In genomic region chr22:39021552-39022250, GRCh38 we compare ENCODE assay signal across 7 cellular contexts. TPM values are rescaled to one million over a fixed set of nuclear protein-coding genes. Genes with fewer than 3 reads are reported as not detected.
DNase-seq lines count a peak whose midpoint lies in the region; ATAC-seq, FAIRE-seq and TF ChIP-seq lines count a peak whose summit lies in the region.

No MANE protein-coding gene starts in this region.

- H4K5ac ChIP-seq in H9 (ENCODE audit: insufficient read length, low read depth, low read length) = no peak overlapping the region

- TF ChIP-seq CTCF in H9 (conservative IDR thresholded peaks at IDR 0.05) (no peak), HepG2 (CRISPR knock-in tag; IDR thresholded peaks at IDR 0.05) (no peak), suprapubic skin (IDR thresholded peaks at IDR 0.05) (no peak)

- no peak overlapping the region for H2AK5ac ChIP-seq in H9 (ENCODE audit: insufficient read length, low read length)

- H3K27ac Mint-ChIP-seq in H9 = peak overlapping the region; percentile 93 to 96 (median 93)
- peak overlapping the region; percentile 94 for H3K27ac Mint-ChIP-seq in activated naive CD8-positive, alpha-beta T cell

- ATAC-seq in HepG2 (no peak), GM21367 (IDR thresholded peaks at IDR 0.05; ENCODE audit: unreplicated experiment) (no peak), GM19023 (IDR thresholded peaks at IDR 0.05; ENCODE audit: unreplicated experiment) (no peak), HG03378 (IDR thresholded peaks at IDR 0.05; ENCODE audit: unreplicated experiment) (no peak)

- POLR2A ChIA-PET in HepG2 (lab: Yijun Ruan, JAX) = interaction anchor here (0.6 to 0.9 kb wide), 2 partner anchors 19 to 1066 kb away, joined by 3 to 4 read pairs; no protein-coding TSS in a partner anchor

- no peak overlapping the region for H4K8ac ChIP-seq in H9 (replicated peaks; ENCODE audit: insufficient read length, low read depth, low read length)

- intact Hi-C loops in HepG2 (cut with micrococcal nuclease; ENCODE audit: unreplicated experiment) = no loop called here

- no peaks in the 10 kb centered on the region for H3K27me3 Mint-ChIP-seq in H9 (ENCODE audit: low read depth)
- H3K27me3 Mint-ChIP-seq in activated naive CD8-positive, alpha-beta T cell = no peaks in the 10 kb centered on the region

- H3K27ac ChIP-seq in H9 (ENCODE audit: insufficient read length, low read depth, low read length) (no peak overlapping the region), HepG2 (ENCODE audit: extremely low read length, insufficient read depth, low read length) (no peak overlapping the region), suprapubic skin (peak overlapping the region; percentile 72)

- no peak overlapping the region for H3T11ph ChIP-seq in H9 (ENCODE audit: low read length)

- no peak for FAIRE-seq in HepG2 (lab: Jason Lieb, UNC)

- H3K4me1 Mint-ChIP-seq in H9 = peaks cover 43 to 68% of the 10 kb centered on the region in 2 experiments
- H3K4me1 Mint-ChIP-seq in activated naive CD8-positive, alpha-beta T cell (ENCODE audit: low read depth) = peaks cover 54% of the 10 kb centered on the region

- peak overlapping the region in 1 of 3 experiments; percentile 23; a peak in 2 of 6 replicates for H3K4me3 ChIP-seq in HepG2 (replicated peaks in 1 of 3; ENCODE audit: insufficient read depth in 1 of 3, low read depth in 2 of 3, low read length in 3 of 3)
- H3K4me3 ChIP-seq in suprapubic skin = peak overlapping the region; percentile 47

- H2BK12ac ChIP-seq in H9 (ENCODE audit: insufficient read length, low read depth, low read length) = no peak overlapping the region

- H2BK20ac ChIP-seq in H9 (ENCODE audit: low read depth, low read length, poor library complexity, severe bottlenecking) = no peak overlapping the region

- no peak overlapping the region for H3K4me2 ChIP-seq in H9 (ENCODE audit: insufficient read depth, insufficient read length, low read length)
- peak overlapping the region; percentile 45; the same call in 1 of the 2 replicates for H3K4me2 ChIP-seq in HepG2 (ENCODE audit: low read depth, low read length)

- no peak overlapping the region for H3K23ac ChIP-seq in H9 (ENCODE audit: insufficient read length, low read depth, low read length)

- H3K36me3 ChIP-seq in HepG2 (replicated peaks in 1 of 2; ENCODE audit: control insufficient read depth in 1 of 2, insufficient read depth in 2 of 2, low read length in 2 of 2) (no peaks in the 10 kb centered on the region), suprapubic skin (peaks cover 10% of the 10 kb centered on the region)

- DNase-seq in H9 (no peak), HepG2 (ENCODE audit: low spot score) (no peak), suprapubic skin (ENCODE audit: low spot score in 2 of 2) (no peak)

- H3K9me3 ChIP-seq in H9 (ENCODE audit: control insufficient read depth, low read depth, low read length) (no peaks in the 10 kb centered on the region), HepG2 (ENCODE audit: low read length) (no peaks in the 10 kb centered on the region), suprapubic skin (no peaks in the 10 kb centered on the region)

- WGBS in H9 (ENCODE audit: extremely low coverage, insufficient read length, low lambda C conversion rate) = no CpG with 5 or more reads among the region's 9 CpGs
- 91% methylated on average over 9 of the region's 9 CpGs for WGBS in HepG2 (ENCODE audit: low lambda C conversion rate)
- WGBS in suprapubic skin = 62% methylated on average over 9 of the region's 9 CpGs

- TF ChIP-seq EP300 in HepG2 (IDR thresholded peaks at IDR 0.05; ENCODE audit: low read depth in 2 of 2, low read length in 2 of 2) (no peak), HepG2 (CRISPR knock-in tag; IDR thresholded peaks at IDR 0.05; ENCODE audit: borderline replicate concordance) (no peak), suprapubic skin (IDR thresholded peaks at IDR 0.05) (no peak)

- H3K14ac ChIP-seq in H9 (ENCODE audit: insufficient read depth, low read length) = no peak overlapping the region

- no peak overlapping the region for H2BK120ac ChIP-seq in H9 (ENCODE audit: low read depth, low read length, poor library complexity, severe bottlenecking)

- peaks cover 7% of the 10 kb centered on the region for H3K23me2 ChIP-seq in H9 (ENCODE audit: insufficient read length, low read depth, low read length, poor library complexity, severe bottlenecking)

- H4K20me1 ChIP-seq in H9 (ENCODE audit: control insufficient read depth, insufficient read depth, insufficient read length) (no peaks in the 10 kb centered on the region), HepG2 (ENCODE audit: insufficient read depth, low read length) (no peaks in the 10 kb centered on the region)

- TF ChIP-seq RAD21 in HepG2 (CRISPR knock-in tag; IDR thresholded peaks at IDR 0.05) = no peak

- no peaks in the 10 kb centered on the region for H3K79me1 ChIP-seq in H9 (ENCODE audit: insufficient read depth, low read depth, low read length, poor library complexity, severe bottlenecking)

- TF ChIP-seq POLR2A in HepG2 (IDR thresholded peaks at IDR 0.05; ENCODE audit: insufficient read depth in 1 of 2, low read depth in 2 of 2, low read length in 2 of 2) (no peak), suprapubic skin (IDR thresholded peaks at IDR 0.05) (no peak)

- no peak overlapping the region for H4K91ac ChIP-seq in H9 (ENCODE audit: insufficient read length, low read depth, low read length)

- peaks cover 3% of the 10 kb centered on the region; the same call in 1 of the 2 replicates for H3K79me2 ChIP-seq in H9 (ENCODE audit: insufficient read depth, low read length)
- no peaks in the 10 kb centered on the region for H3K79me2 ChIP-seq in HepG2 (ENCODE audit: insufficient read depth, low read length)

- no peaks in the 10 kb centered on the region for H3K9me3 Mint-ChIP-seq in H9
- H3K9me3 Mint-ChIP-seq in activated naive CD8-positive, alpha-beta T cell (ENCODE audit: low read depth) = no peaks in the 10 kb centered on the region

- H3K4me1 ChIP-seq in H9 (ENCODE audit: insufficient read depth, low read length) = peaks cover 4% of the 10 kb centered on the region
- H3K4me1 ChIP-seq in HepG2 (ENCODE audit: insufficient read depth, low read length) = peaks cover 27% of the 10 kb centered on the region
- peaks cover 20% of the 10 kb centered on the region for H3K4me1 ChIP-seq in suprapubic skin

- CTCF ChIA-PET in HepG2 (lab: Yijun Ruan, JAX; ENCODE audit: low intra/inter-chr PET ratio, low total read pairs) = no interaction called here

- no peak overlapping the region for H3K56ac ChIP-seq in H9 (ENCODE audit: insufficient read length, low read depth, low read length)

- in situ Hi-C loops in HepG2 (cut with HindIII; ENCODE audit: extremely low pct_ligation_motif_present, low pct_unique_long_range_greater_than_20kb) = no loop called here

- H2BK5ac ChIP-seq in H9 (ENCODE audit: insufficient read length, low read length) = no peak overlapping the region

- H3K4me3 Mint-ChIP-seq in H9 = peak overlapping the region; percentile 34 to 40; a peak in 4 of 5 replicates
- H3K4me3 Mint-ChIP-seq in activated naive CD8-positive, alpha-beta T cell = peak overlapping the region; percentile 92

- H3K27me3 ChIP-seq in H9 (ENCODE audit: insufficient read depth, low read length) (no peaks in the 10 kb centered on the region), HepG2 (ENCODE audit: control insufficient read depth in 1 of 2, insufficient read depth in 2 of 2, low read length in 2 of 2) (no peaks in the 10 kb centered on the region), suprapubic skin (no peaks in the 10 kb centered on the region)

- no peak overlapping the region for H2BK15ac ChIP-seq in H9 (ENCODE audit: low read depth, low read length)

- no TSS peak for BruUV-seq in HepG2 (replicated peaks; lab: Mats Ljungman, UMichigan)

- H3K9ac ChIP-seq in H9 (ENCODE audit: extremely low read depth, insufficient read length, low read length) = no peak overlapping the region
- H3K9ac ChIP-seq in HepG2 (ENCODE audit: insufficient read depth, low read depth, low read length) = 0 out of 2 replicates have a peak overlapping the region, but pooled peaks have one; percentile 8

- H3K36me3 Mint-ChIP-seq in H9 (ENCODE audit: insufficient read depth in 1 of 3, low read depth in 3 of 3) = peaks cover 10 to 40% (median 25%) of the 10 kb centered on the region in 3 experiments; a peak in 6 of 7 replicates
- peaks cover 3% of the 10 kb centered on the region for H3K36me3 Mint-ChIP-seq in activated naive CD8-positive, alpha-beta T cell

- H2AFZ ChIP-seq in H9 (ENCODE audit: low read length) (no peak overlapping the region), HepG2 (ENCODE audit: low read length) (no peak overlapping the region)

- H3K18ac ChIP-seq in H9 (ENCODE audit: insufficient read length, low read depth, low read length) = no peak overlapping the region

- H3K4ac ChIP-seq in H9 (ENCODE audit: low read depth, low read length) = no peak overlapping the region

RNA-seq across cellular contexts. Expression of gene APOBEC3D, which starts 0.8 kb away (rescaled TPM):
- 8.6 and 9.4 TPM in 2 replicates for total RNA-seq in H9 (2021)
- 0.21 and 0.24 TPM in 2 replicates for total RNA-seq in HepG2 (2016; rRNA removed; fragmentation: Illumina TruSeq; extraction: Trizol)
- total RNA-seq in HepG2 (2016; cell fraction: cytosol; rRNA removed; fragmentation: Illumina TruSeq; extraction: Trizol; ENCODE audit: low read depth) = 0.26 TPM in 1 of 2 replicates, not detected in the other
- total RNA-seq in HepG2 (2016; cell fraction: insoluble cytoplasmic fraction; rRNA removed; fragmentation: Illumina TruSeq; extraction: Trizol) = 0.22 and 0.54 TPM in 2 replicates
- 0.25 and 0.28 TPM in 2 replicates for total RNA-seq in HepG2 (2016; cell fraction: membrane; rRNA removed; fragmentation: Illumina TruSeq; extraction: Trizol)
- 0.22 and 0.25 TPM in 2 replicates for total RNA-seq in HepG2 (2016; cell fraction: nucleus; rRNA removed; fragmentation: Illumina TruSeq; extraction: Trizol)
- polyA plus RNA-seq in HepG2 (2011; rRNA removed) = 0.61 and 1.0 TPM in 2 replicates
- 0.47 and 1.0 TPM in 2 replicates for polyA plus RNA-seq in HepG2 (2011; cell fraction: cytosol; rRNA removed)
- polyA plus RNA-seq in HepG2 (2011; cell fraction: nucleus; rRNA removed) = 1.8 and 2.7 TPM in 2 replicates
- 0.52 and 1.0 TPM in 2 replicates for polyA plus RNA-seq in HepG2 (2012)
- polyA plus RNA-seq in HepG2 (2016; cell fraction: cytosol; fragmentation: Illumina TruSeq; extraction: Trizol; ENCODE audit: low read depth) = not detected in 2 replicates
- 0.23 TPM in 1 of 2 replicates, not detected in the other for polyA plus RNA-seq in HepG2 (2016; cell fraction: insoluble cytoplasmic fraction; fragmentation: Illumina TruSeq; extraction: Trizol; ENCODE audit: low read depth)
- not detected in 2 replicates for polyA plus RNA-seq in HepG2 (2016; cell fraction: membrane; fragmentation: Illumina TruSeq; extraction: Trizol; ENCODE audit: low read depth)
- polyA plus RNA-seq in HepG2 (2016; cell fraction: nucleus; fragmentation: Illumina TruSeq; extraction: Trizol; ENCODE audit: insufficient read depth, low read depth) = 0.73 and 2.3 TPM in 2 replicates
- polyA minus RNA-seq in HepG2 (2011; rRNA and poly(A)+ RNA removed; ENCODE audit: low replicate concordance) = 0.16 and 0.66 TPM in 2 replicates
- 0.97 and 1.5 TPM in 2 replicates for polyA minus RNA-seq in HepG2 (2011; cell fraction: cytosol; rRNA and poly(A)+ RNA removed)
- 0.64 and 1.4 TPM in 2 replicates for polyA minus RNA-seq in HepG2 (2011; cell fraction: nucleus; rRNA and poly(A)+ RNA removed)
- not detected for total RNA-seq in suprapubic skin

RNA-seq across cellular contexts. Expression of gene APOBEC3C, which starts 7.6 kb away (rescaled TPM):
- total RNA-seq in H9 (2021) = 31.7 and 32.1 TPM in 2 replicates
- 8.9 and 10.8 TPM in 2 replicates for total RNA-seq in HepG2 (2016; rRNA removed; fragmentation: Illumina TruSeq; extraction: Trizol)
- 1.9 and 2.3 TPM in 2 replicates for total RNA-seq in HepG2 (2016; cell fraction: cytosol; rRNA removed; fragmentation: Illumina TruSeq; extraction: Trizol; ENCODE audit: low read depth)
- 9.1 and 9.5 TPM in 2 replicates for total RNA-seq in HepG2 (2016; cell fraction: insoluble cytoplasmic fraction; rRNA removed; fragmentation: Illumina TruSeq; extraction: Trizol)
- 5.7 and 5.9 TPM in 2 replicates for total RNA-seq in HepG2 (2016; cell fraction: membrane; rRNA removed; fragmentation: Illumina TruSeq; extraction: Trizol)
- 3.8 and 5.4 TPM in 2 replicates for total RNA-seq in HepG2 (2016; cell fraction: nucleus; rRNA removed; fragmentation: Illumina TruSeq; extraction: Trizol)
- polyA plus RNA-seq in HepG2 (2011; rRNA removed) = 20.4 and 27.6 TPM in 2 replicates
- polyA plus RNA-seq in HepG2 (2011; cell fraction: cytosol; rRNA removed) = 20.1 and 23.3 TPM in 2 replicates
- polyA plus RNA-seq in HepG2 (2011; cell fraction: nucleus; rRNA removed) = 8.9 and 10.6 TPM in 2 replicates
- polyA plus RNA-seq in HepG2 (2012) = 17.1 and 44.0 TPM in 2 replicates
- 4.5 and 5.1 TPM in 2 replicates for polyA plus RNA-seq in HepG2 (2016; cell fraction: cytosol; fragmentation: Illumina TruSeq; extraction: Trizol; ENCODE audit: low read depth)
- polyA plus RNA-seq in HepG2 (2016; cell fraction: insoluble cytoplasmic fraction; fragmentation: Illumina TruSeq; extraction: Trizol; ENCODE audit: low read depth) = 20.9 and 22.5 TPM in 2 replicates
- polyA plus RNA-seq in HepG2 (2016; cell fraction: membrane; fragmentation: Illumina TruSeq; extraction: Trizol; ENCODE audit: low read depth) = 9.5 and 11.6 TPM in 2 replicates
- polyA plus RNA-seq in HepG2 (2016; cell fraction: nucleus; fragmentation: Illumina TruSeq; extraction: Trizol; ENCODE audit: insufficient read depth, low read depth) = 13.5 TPM in 2 replicates
- polyA minus RNA-seq in HepG2 (2011; rRNA and poly(A)+ RNA removed; ENCODE audit: low replicate concordance) = 2.2 and 31.0 TPM in 2 replicates
- 11.6 and 14.5 TPM in 2 replicates for polyA minus RNA-seq in HepG2 (2011; cell fraction: cytosol; rRNA and poly(A)+ RNA removed)
- 4.6 and 5.6 TPM in 2 replicates for polyA minus RNA-seq in HepG2 (2011; cell fraction: nucleus; rRNA and poly(A)+ RNA removed)
- 10 to 100 TPM in 1 of 4 donors, 1 to 10 TPM in 3; 6.6 to 10.5 (median 7.8) TPM for total RNA-seq in suprapubic skin

RNA-seq across cellular contexts. Expression of gene APOBEC3F, which starts 19.0 kb away (rescaled TPM):
- 8.9 and 11.6 TPM in 2 replicates for total RNA-seq in H9 (2021)
- 2.9 and 3.8 TPM in 2 replicates for total RNA-seq in HepG2 (2016; rRNA removed; fragmentation: Illumina TruSeq; extraction: Trizol)
- 1.4 and 1.7 TPM in 2 replicates for total RNA-seq in HepG2 (2016; cell fraction: cytosol; rRNA removed; fragmentation: Illumina TruSeq; extraction: Trizol; ENCODE audit: low read depth)
- total RNA-seq in HepG2 (2016; cell fraction: insoluble cytoplasmic fraction; rRNA removed; fragmentation: Illumina TruSeq; extraction: Trizol) = 2.5 and 3.2 TPM in 2 replicates
- 2.4 and 2.7 TPM in 2 replicates for total RNA-seq in HepG2 (2016; cell fraction: membrane; rRNA removed; fragmentation: Illumina TruSeq; extraction: Trizol)
- 2.2 and 2.7 TPM in 2 replicates for total RNA-seq in HepG2 (2016; cell fraction: nucleus; rRNA removed; fragmentation: Illumina TruSeq; extraction: Trizol)
- 2.7 and 3.7 TPM in 2 replicates for polyA plus RNA-seq in HepG2 (2011; rRNA removed)
- 2.5 and 3.1 TPM in 2 replicates for polyA plus RNA-seq in HepG2 (2011; cell fraction: cytosol; rRNA removed)
- polyA plus RNA-seq in HepG2 (2011; cell fraction: nucleus; rRNA removed) = 2.8 and 2.9 TPM in 2 replicates
- polyA plus RNA-seq in HepG2 (2012) = 2.3 and 3.7 TPM in 2 replicates
- 0.87 and 1.3 TPM in 2 replicates for polyA plus RNA-seq in HepG2 (2016; cell fraction: cytosol; fragmentation: Illumina TruSeq; extraction: Trizol; ENCODE audit: low read depth)
- 4.1 and 4.3 TPM in 2 replicates for polyA plus RNA-seq in HepG2 (2016; cell fraction: insoluble cytoplasmic fraction; fragmentation: Illumina TruSeq; extraction: Trizol; ENCODE audit: low read depth)
- polyA plus RNA-seq in HepG2 (2016; cell fraction: membrane; fragmentation: Illumina TruSeq; extraction: Trizol; ENCODE audit: low read depth) = 2.4 and 2.5 TPM in 2 replicates
- polyA plus RNA-seq in HepG2 (2016; cell fraction: nucleus; fragmentation: Illumina TruSeq; extraction: Trizol; ENCODE audit: insufficient read depth, low read depth) = 2.7 and 3.3 TPM in 2 replicates
- 0.51 and 24.4 TPM in 2 replicates for polyA minus RNA-seq in HepG2 (2011; rRNA and poly(A)+ RNA removed; ENCODE audit: low replicate concordance)
- 4.1 and 7.8 TPM in 2 replicates for polyA minus RNA-seq in HepG2 (2011; cell fraction: cytosol; rRNA and poly(A)+ RNA removed)
- polyA minus RNA-seq in HepG2 (2011; cell fraction: nucleus; rRNA and poly(A)+ RNA removed) = 6.4 and 12.6 TPM in 2 replicates
- 1 to 10 TPM in 2 of 4 donors, under 1 TPM in 1, not detected in 1; 0.57 to 2.0 (median 1.4) TPM for total RNA-seq in suprapubic skin

RNA-seq across cellular contexts. Expression of gene APOBEC3B, which starts 39.6 kb away (rescaled TPM):
- total RNA-seq in H9 (2021) (28.1 and 29.0 TPM in 2 replicates), HepG2 (2016; rRNA removed; fragmentation: Illumina TruSeq; extraction: Trizol) (8.8 and 13.9 TPM in 2 replicates), suprapubic skin (1 to 10 TPM in 3 of 4 donors, not detected in 1; 1.0 to 2.4 (median 2.1) TPM)
- total RNA-seq in HepG2 (2016; cell fraction: cytosol; rRNA removed; fragmentation: Illumina TruSeq; extraction: Trizol; ENCODE audit: low read depth) = 1.5 and 2.7 TPM in 2 replicates
- total RNA-seq in HepG2 (2016; cell fraction: insoluble cytoplasmic fraction; rRNA removed; fragmentation: Illumina TruSeq; extraction: Trizol) = 8.7 and 13.4 TPM in 2 replicates
- total RNA-seq in HepG2 (2016; cell fraction: membrane; rRNA removed; fragmentation: Illumina TruSeq; extraction: Trizol) = 3.5 and 3.8 TPM in 2 replicates
- 4.5 and 4.8 TPM in 2 replicates for total RNA-seq in HepG2 (2016; cell fraction: nucleus; rRNA removed; fragmentation: Illumina TruSeq; extraction: Trizol)
- 4.3 and 6.7 TPM in 2 replicates for polyA plus RNA-seq in HepG2 (2011; rRNA removed)
- polyA plus RNA-seq in HepG2 (2011; cell fraction: cytosol; rRNA removed) = 7.1 and 9.4 TPM in 2 replicates
- polyA plus RNA-seq in HepG2 (2011; cell fraction: nucleus; rRNA removed) = 2.7 and 3.5 TPM in 2 replicates
- 2.1 and 7.1 TPM in 2 replicates for polyA plus RNA-seq in HepG2 (2012)
- polyA plus RNA-seq in HepG2 (2016; cell fraction: cytosol; fragmentation: Illumina TruSeq; extraction: Trizol; ENCODE audit: low read depth) = 3.0 and 3.6 TPM in 2 replicates
- 20.9 and 21.9 TPM in 2 replicates for polyA plus RNA-seq in HepG2 (2016; cell fraction: insoluble cytoplasmic fraction; fragmentation: Illumina TruSeq; extraction: Trizol; ENCODE audit: low read depth)
- polyA plus RNA-seq in HepG2 (2016; cell fraction: membrane; fragmentation: Illumina TruSeq; extraction: Trizol; ENCODE audit: low read depth) = 3.2 and 4.1 TPM in 2 replicates
- 9.6 and 11.7 TPM in 2 replicates for polyA plus RNA-seq in HepG2 (2016; cell fraction: nucleus; fragmentation: Illumina TruSeq; extraction: Trizol; ENCODE audit: insufficient read depth, low read depth)
- polyA minus RNA-seq in HepG2 (2011; rRNA and poly(A)+ RNA removed; ENCODE audit: low replicate concordance) = 9.8 and 29.9 TPM in 2 replicates
- polyA minus RNA-seq in HepG2 (2011; cell fraction: cytosol; rRNA and poly(A)+ RNA removed) = 3.8 and 5.0 TPM in 2 replicates
- 1.2 and 1.6 TPM in 2 replicates for polyA minus RNA-seq in HepG2 (2011; cell fraction: nucleus; rRNA and poly(A)+ RNA removed)

RNA-seq across cellular contexts. Expression of gene APOBEC3G, which starts 55.4 kb away (rescaled TPM):
- 1.6 and 2.4 TPM in 2 replicates for total RNA-seq in H9 (2021)
- total RNA-seq in HepG2 (2016; rRNA removed; fragmentation: Illumina TruSeq; extraction: Trizol) = 2.7 and 3.2 TPM in 2 replicates
- 1.5 and 2.0 TPM in 2 replicates for total RNA-seq in HepG2 (2016; cell fraction: cytosol; rRNA removed; fragmentation: Illumina TruSeq; extraction: Trizol; ENCODE audit: low read depth)
- 2.0 and 3.4 TPM in 2 replicates for total RNA-seq in HepG2 (2016; cell fraction: insoluble cytoplasmic fraction; rRNA removed; fragmentation: Illumina TruSeq; extraction: Trizol)
- 2.8 and 3.4 TPM in 2 replicates for total RNA-seq in HepG2 (2016; cell fraction: membrane; rRNA removed; fragmentation: Illumina TruSeq; extraction: Trizol)
- total RNA-seq in HepG2 (2016; cell fraction: nucleus; rRNA removed; fragmentation: Illumina TruSeq; extraction: Trizol) = 2.6 and 3.3 TPM in 2 replicates
- polyA plus RNA-seq in HepG2 (2011; rRNA removed) = 4.1 and 5.7 TPM in 2 replicates
- 3.7 and 4.8 TPM in 2 replicates for polyA plus RNA-seq in HepG2 (2011; cell fraction: cytosol; rRNA removed)
- 4.2 and 5.2 TPM in 2 replicates for polyA plus RNA-seq in HepG2 (2011; cell fraction: nucleus; rRNA removed)
- polyA plus RNA-seq in HepG2 (2012) = 2.9 and 3.6 TPM in 2 replicates
- polyA plus RNA-seq in HepG2 (2016; cell fraction: cytosol; fragmentation: Illumina TruSeq; extraction: Trizol; ENCODE audit: low read depth) = 0.94 and 1.5 TPM in 2 replicates
- 2.4 TPM in 2 replicates for polyA plus RNA-seq in HepG2 (2016; cell fraction: insoluble cytoplasmic fraction; fragmentation: Illumina TruSeq; extraction: Trizol; ENCODE audit: low read depth)
- 1.9 and 2.3 TPM in 2 replicates for polyA plus RNA-seq in HepG2 (2016; cell fraction: membrane; fragmentation: Illumina TruSeq; extraction: Trizol; ENCODE audit: low read depth)
- 3.0 and 4.1 TPM in 2 replicates for polyA plus RNA-seq in HepG2 (2016; cell fraction: nucleus; fragmentation: Illumina TruSeq; extraction: Trizol; ENCODE audit: insufficient read depth, low read depth)
- polyA minus RNA-seq in HepG2 (2011; rRNA and poly(A)+ RNA removed; ENCODE audit: low replicate concordance) = 0.30 and 5.0 TPM in 2 replicates
- 1.5 and 1.9 TPM in 2 replicates for polyA minus RNA-seq in HepG2 (2011; cell fraction: cytosol; rRNA and poly(A)+ RNA removed)
- 4.2 and 7.7 TPM in 2 replicates for polyA minus RNA-seq in HepG2 (2011; cell fraction: nucleus; rRNA and poly(A)+ RNA removed)
- 1 to 10 TPM in 2 of 4 donors, under 1 TPM in 2; 0.45 to 5.2 (median 1.5) TPM for total RNA-seq in suprapubic skin
